In the genomic region with DNA sequence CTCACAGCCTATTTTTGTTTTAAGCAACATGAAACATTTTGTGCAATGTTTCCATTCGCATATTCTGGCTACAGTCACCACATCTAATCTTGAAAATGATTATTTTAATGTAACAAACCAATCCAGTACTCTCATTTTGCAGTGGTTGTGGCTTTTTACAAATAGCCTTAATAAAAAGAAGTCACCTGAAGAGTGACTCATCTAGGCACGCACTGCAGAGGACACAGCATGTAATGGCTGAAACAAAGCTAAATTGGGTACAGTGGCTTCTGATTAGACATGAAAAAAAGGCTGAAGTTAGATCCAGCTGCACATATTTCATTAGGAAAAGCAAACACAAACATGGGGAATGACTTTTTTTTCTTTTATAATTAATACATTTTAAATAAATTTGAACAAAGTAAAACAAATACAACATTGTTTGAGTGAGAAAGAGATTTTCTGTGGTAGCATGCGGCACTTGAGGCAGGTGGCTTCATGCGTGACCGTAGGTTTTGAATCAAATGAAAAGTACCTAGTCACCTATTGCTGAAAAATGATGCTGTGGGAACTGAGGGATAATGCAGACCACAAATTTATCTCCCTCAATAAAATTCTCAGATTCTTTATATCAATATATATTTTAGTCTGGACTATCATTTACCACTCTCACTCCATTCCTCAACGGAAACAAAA, we compare ENCODE assay signal across 20 cellular contexts.
DNase-seq lines count a peak whose midpoint lies in the region; ATAC-seq and TF ChIP-seq lines count a peak whose summit lies in the region.
"Had no signal": no experiment of that assay in that cellular context is flagged by ENCODE, and none has a peak within 500 bp of the region (broad histone marks: within the 10 kb centered on the region; RNA-seq: fewer than 3 reads in every experiment).

No MANE protein-coding gene starts in this region.

- TF ChIP-seq CTCF in vagina (IDR thresholded peaks at IDR 0.05) = no peak
- no peak for TF ChIP-seq CTCF in activated CD8-positive, alpha-beta T cell treated with anti-CD3 and anti-CD28 coated beads for 36 hours (IDR thresholded peaks at IDR 0.05)
- TF ChIP-seq CTCF in foreskin keratinocyte (conservative IDR thresholded peaks at IDR 0.05) = no peak

- CTCF ChIA-PET in activated CD8-positive, alpha-beta T cell treated with anti-CD3 and anti-CD28 coated beads for 36 hours (lab: Charles Lee) = interaction anchor here (2.2 kb wide), 1 partner anchor 11 kb away, joined by 9 read pairs; no protein-coding TSS in a partner anchor

- H3K27ac ChIP-seq in vagina = no peak overlapping the region
- no peak overlapping the region for H3K27ac ChIP-seq in foreskin keratinocyte
- H3K27ac ChIP-seq: adrenal gland, epithelial cell of prostate, hepatocyte, left ventricle myocardium inferior, right atrium auricular region had no signal

- H3K4me1 ChIP-seq in vagina (no peaks in the 10 kb centered on the region), foreskin keratinocyte (no peaks in the 10 kb centered on the region)
- H3K4me1 ChIP-seq: adrenal gland, left ventricle myocardium inferior, right atrium auricular region had no signal

- no peaks in the 10 kb centered on the region for H3K27me3 Mint-ChIP-seq in activated CD8-positive, alpha-beta T cell treated with anti-CD3 and anti-CD28 coated beads for 36 hours
- H3K27me3 Mint-ChIP-seq: stimulated activated memory B cell treated with anti-CD40 and anti-IgM and Interleukin-4, amounts not matched to agents 10 μg/mL and 1 μg/mL and 100 μg/mL, for 72 hours had no signal

- TF ChIP-seq POLR2A in vagina (IDR thresholded peaks at IDR 0.05) = no peak

- H3K27ac Mint-ChIP-seq in activated CD8-positive, alpha-beta T cell treated with anti-CD3 and anti-CD28 coated beads for 36 hours = no peak overlapping the region
- H3K27ac Mint-ChIP-seq: activated T-cell treated with anti-CD3 and anti-CD28 coated beads, Interleukin-2, amount 50 U/mL, for 24 hours; naive thymus-derived CD8-positive, alpha-beta T cell; stimulated activated memory B cell treated with anti-CD40 and anti-IgM and Interleukin-4, amounts not matched to agents 10 μg/mL and 1 μg/mL and 100 μg/mL, for 72 hours; WTC11 had no signal

- no peaks in the 10 kb centered on the region for H3K36me3 Mint-ChIP-seq in activated CD8-positive, alpha-beta T cell treated with anti-CD3 and anti-CD28 coated beads for 36 hours (ENCODE audit: low read depth)
- H3K36me3 Mint-ChIP-seq: naive thymus-derived CD8-positive, alpha-beta T cell; stimulated activated memory B cell treated with anti-CD40 and anti-IgM and Interleukin-4, amounts not matched to agents 10 μg/mL and 1 μg/mL and 100 μg/mL, for 72 hours; WTC11 had no signal

- H3K4me3 Mint-ChIP-seq in activated CD8-positive, alpha-beta T cell treated with anti-CD3 and anti-CD28 coated beads for 36 hours = no peak overlapping the region
- H3K4me3 Mint-ChIP-seq: activated T-cell treated with anti-CD3 and anti-CD28 coated beads, Interleukin-2, amount 50 U/mL, for 24 hours; naive thymus-derived CD8-positive, alpha-beta T cell; stimulated activated memory B cell treated with anti-CD40 and anti-IgM and Interleukin-4, amounts not matched to agents 10 μg/mL and 1 μg/mL and 100 μg/mL, for 72 hours; WTC11 had no signal

- no peaks in the 10 kb centered on the region for H3K9me3 Mint-ChIP-seq in activated CD8-positive, alpha-beta T cell treated with anti-CD3 and anti-CD28 coated beads for 36 hours
- H3K9me3 Mint-ChIP-seq: activated T-cell treated with anti-CD3 and anti-CD28 coated beads, Interleukin-2, amount 50 U/mL, for 24 hours; naive thymus-derived CD8-positive, alpha-beta T cell; stimulated activated memory B cell treated with anti-CD40 and anti-IgM and Interleukin-4, amounts not matched to agents 10 μg/mL and 1 μg/mL and 100 μg/mL, for 72 hours; WTC11 had no signal

- H3K27me3 ChIP-seq in vagina (no peaks in the 10 kb centered on the region), foreskin keratinocyte (no peaks in the 10 kb centered on the region)
- H3K27me3 ChIP-seq: hepatocyte, right atrium auricular region had no signal

- ATAC-seq in GM18519 (IDR thresholded peaks at IDR 0.05; ENCODE audit: low FRiP score, unreplicated experiment) (peak; percentile 93), GM21390 (IDR thresholded peaks at IDR 0.05; ENCODE audit: unreplicated experiment) (peak; percentile 90), HG02885 (IDR thresholded peaks at IDR 0.05; ENCODE audit: poor library complexity, unreplicated experiment) (peak; percentile 94), HG03575 (IDR thresholded peaks at IDR 0.05; ENCODE audit: extremely low read depth, insufficient number of reproducible peaks, low FRiP score, unreplicated experiment) (peak; percentile 78), foreskin keratinocyte (no peak)
- ATAC-seq in activated CD8-positive, alpha-beta T cell treated with anti-CD3 and anti-CD28 coated beads for 36 hours = no peak
- ATAC-seq: naive thymus-derived CD8-positive, alpha-beta T cell; stimulated activated memory B cell treated with anti-CD40 and anti-IgM and Interleukin-4, amounts not matched to agents 10 μg/mL and 1 μg/mL and 100 μg/mL, for 72 hours; WTC11 had no signal

- DNase-seq in globus pallidus (ENCODE audit: low spot score) (no peak), vagina (ENCODE audit: extremely low spot score in 2 of 2) (no peak), foreskin keratinocyte (no peak)
- DNase-seq in activated CD8-positive, alpha-beta T cell treated with anti-CD3 and anti-CD28 coated beads for 36 hours = no peak
- DNase-seq: activated T-cell treated with anti-CD3 and anti-CD28 coated beads, Interleukin-2, amount 50 U/mL, for 24 hours; adrenal gland; DMS153; left ventricle myocardium inferior; naive thymus-derived CD8-positive, alpha-beta T cell; OCI-M1; stimulated activated CD4-positive, alpha-beta T cell treated with anti-CD3 and anti-CD28 coated beads, Interleukin-2, amount 100 ng/mL, for 48 hours had no signal

- no peak overlapping the region for H3K4me3 ChIP-seq in vagina
- H3K4me3 ChIP-seq: adrenal gland, hepatocyte, left ventricle myocardium inferior, right atrium auricular region had no signal

- no peaks in the 10 kb centered on the region for H3K9me3 ChIP-seq in vagina
- H3K9me3 ChIP-seq: adrenal gland, left ventricle myocardium inferior, right atrium auricular region had no signal

- POLR2A ChIA-PET in activated CD8-positive, alpha-beta T cell treated with anti-CD3 and anti-CD28 coated beads for 36 hours (lab: Charles Lee) = no interaction called here

- no peaks in the 10 kb centered on the region for H3K36me3 ChIP-seq in vagina
- H3K36me3 ChIP-seq: adrenal gland, left ventricle myocardium inferior, right atrium auricular region had no signal

- intact Hi-C loops in vagina (cut with DNase I) = no loop called here
- intact Hi-C loops in activated CD8-positive, alpha-beta T cell treated with anti-CD3 and anti-CD28 coated beads for 36 hours (cut with micrococcal nuclease) = no loop called here

- no peaks in the 10 kb centered on the region for H3K4me1 Mint-ChIP-seq in activated CD8-positive, alpha-beta T cell treated with anti-CD3 and anti-CD28 coated beads for 36 hours (ENCODE audit: low read depth)
- H3K4me1 Mint-ChIP-seq: naive thymus-derived CD8-positive, alpha-beta T cell; stimulated activated memory B cell treated with anti-CD40 and anti-IgM and Interleukin-4, amounts not matched to agents 10 μg/mL and 1 μg/mL and 100 μg/mL, for 72 hours; WTC11 had no signal

Comparison
In these comparisons a context has a peak if more than half of its experiments do, and no peak if none do; other contexts are left out.
1. ATAC-seq: peak in GM18519 (single experiment), GM21390 (single experiment), HG02885 (single experiment) and HG03575 (single experiment); none in activated CD8-positive, alpha-beta T cell treated with anti-CD3 and anti-CD28 coated beads for 36 hours (single experiment) and foreskin keratinocyte (single experiment).